Comparison of ENCODE assay signal across 35 cellular contexts in genomic region chr20:8723296-8723695, GRCh38.
"Had no signal": no experiment of that assay in that cellular context is flagged by ENCODE, and none has a peak within 500 bp of the region (broad histone marks: within the 10 kb centered on the region; RNA-seq: fewer than 3 reads in every experiment).

No MANE protein-coding gene starts in this region.

- H3K27ac ChIP-seq: KMS-11 had no signal

- DNase-seq: Karpas-422, Kasumi-1, MG63, MM.1S, MV-4-11, NCI-H1048, NCI-H1092, NCI-H1092 treated with DMSO at 0.1 percent for 48 hours, NCI-H1105, NCI-H1105 treated with DMSO at 0.1 percent for 48 hours, NCI-H1417 treated with DMSO at 0.1 percent for 48 hours, NCI-H1436, NCI-H1436 treated with DMSO at 0.1 percent for 48 hours, NCI-H146, NCI-H1694, NCI-H1694 treated with DMSO at 0.1 percent for 48 hours, NCI-H187, NCI-H187 treated with DMSO at 0.1 percent for 48 hours, NCI-H2029, NCI-H2029 treated with DMSO at 0.1 percent for 48 hours, NCI-H2081, NCI-H2081 treated with DMSO at 0.1 percent for 48 hours, NCI-H2107, NCI-H2171, NCI-H2171 treated with DMSO at 0.1 percent for 48 hours, NCI-H2227 treated with DMSO at 0.1 percent for 48 hours, NCI-H226, NCI-H345, NCI-H446, NCI-H446 treated with DMSO at 0.1 percent for 48 hours, NCI-H510A, NCI-H510A treated with DMSO at 0.1 percent for 48 hours, NCI-H524, NCI-H524 treated with DMSO at 0.1 percent for 48 hours had no signal

- H3K4me2 ChIP-seq: KMS-11 had no signal

- H3K27me3 ChIP-seq: MG63 had no signal

- H3K4me3 ChIP-seq: MG63 had no signal

- H3K9me3 ChIP-seq: MG63 had no signal

- H3K36me3 ChIP-seq: MG63 had no signal

- H3K9ac ChIP-seq: KMS-11 had no signal
